18 cellular contexts compared by ENCODE assay signal in the genomic region with DNA sequence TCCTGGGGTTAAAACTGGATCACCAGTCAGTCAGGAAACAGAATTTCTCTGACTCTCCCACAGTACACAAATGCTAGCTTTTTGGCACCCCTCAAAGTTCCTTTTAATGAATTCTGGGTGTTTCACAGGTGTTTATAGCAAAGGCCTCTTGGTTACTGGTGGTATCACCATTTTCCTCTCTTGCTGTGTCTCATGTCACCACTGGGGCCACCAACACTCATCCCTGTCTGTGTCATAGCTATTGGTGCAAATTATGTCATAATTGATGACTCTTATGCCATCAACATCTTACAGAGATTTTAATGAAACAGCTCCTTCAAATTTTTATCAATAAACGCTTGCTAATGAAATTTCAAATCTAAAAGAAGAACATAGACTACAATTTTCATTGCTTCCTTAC.
"Had no signal": no experiment of that assay in that cellular context is flagged by ENCODE, and none has a peak within 500 bp of the region (broad histone marks: within the 10 kb centered on the region; RNA-seq: fewer than 3 reads in every experiment).

No MANE protein-coding gene starts in this region.

- H3K27ac ChIP-seq: dorsolateral prefrontal cortex, epithelial cell of prostate, esophagus muscularis mucosa, gastrocnemius medialis, neutrophil, psoas muscle, right lobe of liver, tibial artery had no signal

- H3K36me3 Mint-ChIP-seq: naive thymus-derived CD8-positive, alpha-beta T cell had no signal

- DNase-seq: cortex of kidney; dorsolateral prefrontal cortex; effector CD8-positive, alpha-beta T cell; gastrocnemius medialis; islet precursor cell; mucosa of descending colon; naive thymus-derived CD8-positive, alpha-beta T cell; psoas muscle; retina; right lobe of liver; stimulated activated CD4-positive, alpha-beta T cell treated with anti-CD3 and anti-CD28 coated beads, Interleukin-4, amount 100 ng/mL, for 24 hours; stimulated activated naive CD4-positive, alpha-beta T cell; tibial artery had no signal

- H3K36me3 ChIP-seq: esophagus muscularis mucosa, gastrocnemius medialis, neutrophil, right lobe of liver, tibial artery had no signal

- H3K4me1 ChIP-seq: esophagus muscularis mucosa, gastrocnemius medialis, psoas muscle, right lobe of liver, tibial artery had no signal

- H3K27me3 ChIP-seq: dorsolateral prefrontal cortex, esophagus muscularis mucosa, gastrocnemius medialis, neutrophil, right lobe of liver, tibial artery had no signal

- H3K9me3 ChIP-seq: gastrocnemius medialis, mucosa of descending colon, neutrophil, psoas muscle, right lobe of liver had no signal

- H3K4me3 Mint-ChIP-seq: naive thymus-derived CD8-positive, alpha-beta T cell had no signal

- FAIRE-seq: endometrium had no signal

- H3K4me3 ChIP-seq: dorsolateral prefrontal cortex, esophagus muscularis mucosa, gastrocnemius medialis, mucosa of descending colon, psoas muscle, right lobe of liver, tibial artery had no signal

- H3K4me1 Mint-ChIP-seq: naive thymus-derived CD8-positive, alpha-beta T cell had no signal

- ATAC-seq: gastrocnemius medialis; left lobe of liver; mucosa of descending colon; naive thymus-derived CD8-positive, alpha-beta T cell; psoas muscle; right lobe of liver had no signal
